Comparison of ENCODE assay signal across 29 cellular contexts in genomic region chrX:1629244-1629643, GRCh38. TPM values are rescaled to one million over a fixed set of nuclear protein-coding genes. Genes with fewer than 3 reads are reported as not detected.
"Had no signal": no experiment of that assay in that cellular context is flagged by ENCODE, and none has a peak within 500 bp of the region (broad histone marks: within the 10 kb centered on the region; RNA-seq: fewer than 3 reads in every experiment).

No MANE protein-coding gene starts in this region.

- H3K27me3 ChIP-seq: colonic mucosa, gastrocnemius medialis, right atrium auricular region, sigmoid colon, testis, tibial artery had no signal

- DNase-seq: colonic mucosa; effector memory CD8-positive, alpha-beta T cell; foreskin fibroblast; gastrocnemius medialis; head of caudate nucleus; left ventricle myocardium superior; lower lobe of right lung; naive thymus-derived CD8-positive, alpha-beta T cell; nephron progenitor cell; nucleus accumbens; sigmoid colon; stimulated activated CD4-positive, alpha-beta T cell treated with anti-CD3 and anti-CD28 coated beads, Interleukin-2, amount 100 ng/mL, for 24 hours; stimulated activated CD4-positive, alpha-beta T cell treated with anti-CD3 and anti-CD28 coated beads, Interleukin-4, amount 100 ng/mL, for 4 hours; stimulated activated naive CD4-positive, alpha-beta T cell treated with Interleukin-2 at 50 U/mL for 16 hours; substantia nigra; testis; tibial artery had no signal

- H3K27me3 Mint-ChIP-seq: effector memory CD8-positive, alpha-beta T cell; naive thymus-derived CD8-positive, alpha-beta T cell had no signal

- H3K27ac ChIP-seq: colonic mucosa, epithelial cell of prostate, gastrocnemius medialis, lower lobe of right lung, prostate gland, right atrium auricular region, sigmoid colon, testis, tibial artery had no signal

- H3K4me3 Mint-ChIP-seq: dendritic cell treated with granulocyte-macrophage colony-stimulating factor and Interleukin-4, amounts not matched to agents 40 ng/mL and 50 ng/mL, for 4 days; effector memory CD8-positive, alpha-beta T cell; naive thymus-derived CD8-positive, alpha-beta T cell; nephron progenitor cell; type B pancreatic cell had no signal

- H3K36me3 ChIP-seq: colonic mucosa, gastrocnemius medialis, lower lobe of right lung, prostate gland, right atrium auricular region, sigmoid colon, tibial artery had no signal

- H3K4me1 ChIP-seq: colonic mucosa, gastrocnemius medialis, lower lobe of right lung, prostate gland, right atrium auricular region, sigmoid colon, testis, tibial artery had no signal

- H3K27ac Mint-ChIP-seq: dendritic cell treated with granulocyte-macrophage colony-stimulating factor and Interleukin-4, amounts not matched to agents 40 ng/mL and 50 ng/mL, for 4 days; type B pancreatic cell had no signal

- H3K36me3 Mint-ChIP-seq: naive thymus-derived CD8-positive, alpha-beta T cell; type B pancreatic cell had no signal

- H3K9me3 Mint-ChIP-seq: dendritic cell treated with granulocyte-macrophage colony-stimulating factor and Interleukin-4, amounts not matched to agents 40 ng/mL and 50 ng/mL, for 4 days; effector memory CD8-positive, alpha-beta T cell; naive thymus-derived CD8-positive, alpha-beta T cell; type B pancreatic cell had no signal

- H3K4me3 ChIP-seq: colonic mucosa, gastrocnemius medialis, lower lobe of right lung, prostate gland, right atrium auricular region, sigmoid colon, testis, tibial artery had no signal

- ATAC-seq: effector memory CD8-positive, alpha-beta T cell; esophagus mucosa; gastrocnemius medialis; left ventricle myocardium superior; lower lobe of right lung; naive thymus-derived CD8-positive, alpha-beta T cell had no signal

- H3K9me3 ChIP-seq: colonic mucosa, gastrocnemius medialis, lower lobe of right lung, prostate gland, right atrium auricular region, sigmoid colon, testis, tibial artery had no signal

RNA-seq across cellular contexts. Expression of gene ASMT, which starts 14.4 kb away (rescaled TPM):
- total RNA-seq: esophagus mucosa; gastrocnemius medialis; glomerular endothelial cell; left ventricle myocardium superior; lower lobe of right lung; mesenteric fat pad; myocyte; naive thymus-derived CD8-positive, alpha-beta T cell; osteocyte; right atrium auricular region; sigmoid colon; skeletal muscle tissue had no signal
- polyA plus RNA-seq: keratinocyte; naive thymus-derived CD8-positive, alpha-beta T cell had no signal
